10 cellular contexts compared by ENCODE assay signal in genomic region chr3:147412917-147413711, GRCh38. TPM values are rescaled to one million over a fixed set of nuclear protein-coding genes. Genes with fewer than 3 reads are reported as not detected.
DNase-seq lines count a peak whose midpoint lies in the region; ATAC-seq, FAIRE-seq and TF ChIP-seq lines count a peak whose summit lies in the region.
"Had no signal": no experiment of that assay in that cellular context is flagged by ENCODE, and none has a peak within 500 bp of the region (broad histone marks: within the 10 kb centered on the region; RNA-seq: fewer than 3 reads in every experiment).

No MANE protein-coding gene starts in this region.

- no peak for TF ChIP-seq POLR2A in endothelial cell of umbilical vein (IDR thresholded peaks at IDR 0.05; ENCODE audit: low read depth, low read length)
- TF ChIP-seq POLR2A in gastroesophageal sphincter (IDR thresholded peaks at IDR 0.05), result no peak

- no peak overlapping the region for H3K4me3 ChIP-seq in endothelial cell of umbilical vein (replicated peaks in 1 of 3; ENCODE audit: insufficient read depth in 1 of 3, low read depth in 1 of 3, low read length in 3 of 3)
- peak overlapping the region; percentile 52 for H3K4me3 ChIP-seq in osteoblast (ENCODE audit: insufficient read depth, low read length)
- H3K4me3 ChIP-seq in gastroesophageal sphincter, result peak overlapping the region in 1 of 2 donors; percentile 28

- peaks cover 67% of the 10 kb centered on the region for H3K27me3 Mint-ChIP-seq in T-helper 17 cell

- dilution Hi-C loops in endothelial cell of umbilical vein (cut with MboI; ENCODE audit: extremely low pct_ligation_motif_present, low sequenced_read_pairs), result no loop called here

- TF ChIP-seq CTCF in endothelial cell of umbilical vein (IDR thresholded peaks at IDR 0.05; ENCODE audit: extremely low read depth in 1 of 2, insufficient read depth in 1 of 2, low read depth in 1 of 2, low read length in 2 of 2), result no peak
- TF ChIP-seq CTCF in osteoblast (IDR thresholded peaks at IDR 0.05; ENCODE audit: extremely low read depth, low read depth, low read length), result no peak
- TF ChIP-seq CTCF in gastroesophageal sphincter (IDR thresholded peaks at IDR 0.05), result no peak

- intact Hi-C loops in endothelial cell of umbilical vein (cut with micrococcal nuclease), result loop anchor here (2.0 to 10.0 kb wide), 4 partner anchors 288 to 666 kb away; no protein-coding TSS in a partner anchor

- no peak for ATAC-seq in T-helper 17 cell
- no peak for ATAC-seq in gastroesophageal sphincter
- no peak for ATAC-seq in HG02678 (IDR thresholded peaks at IDR 0.05; ENCODE audit: unreplicated experiment)
- ATAC-seq: left colon had no signal

- CTCF ChIA-PET in endothelial cell of umbilical vein (lab: Charles Lee), result interaction anchor here (1.5 to 1.8 kb wide), 2 partner anchors 19 to 204 kb away, joined by 3 to 4 read pairs; no protein-coding TSS in a partner anchor

- 8 to 13% methylated on average over 14 to 29 of the region's 38 CpGs for WGBS in gastroesophageal sphincter (ENCODE audit: low coverage in 1 of 2), 2 donors

- peak; percentile 71 for DNase-seq in ELF-1 (ENCODE audit: low read depth, low spot score)
- DNase-seq in T-helper 17 cell, result no peak
- no peak for DNase-seq in endothelial cell of umbilical vein (ENCODE audit: low read depth, low spot score)
- peak; percentile 72 for DNase-seq in osteoblast (ENCODE audit: insufficient read length, low spot score, missing footprints)
- DNase-seq in NOMO-1 treated with dmso at 0.1 percent for 144 hours (lab: John Stamatoyannopoulos, UW; ENCODE audit: unreplicated experiment), result no peak
- no peak for DNase-seq in NCI-H1417 (lab: John Stamatoyannopoulos, UW)
- DNase-seq: GF-D8, left colon had no signal

- peak overlapping the region; percentile 68 for H3K4me3 Mint-ChIP-seq in T-helper 17 cell

- H4K20me1 ChIP-seq in endothelial cell of umbilical vein (replicated peaks; ENCODE audit: control insufficient read depth, extremely low read depth, insufficient read depth, low read length) (no peaks in the 10 kb centered on the region), osteoblast (ENCODE audit: insufficient read depth, low read length) (no peaks in the 10 kb centered on the region)

- no peak for FAIRE-seq in endothelial cell of umbilical vein (lab: Jason Lieb, UNC)

- no peak overlapping the region for H3K27ac Mint-ChIP-seq in T-helper 17 cell

- H3K36me3 Mint-ChIP-seq in T-helper 17 cell (ENCODE audit: low read depth), result peaks cover 7% of the 10 kb centered on the region

- peaks cover 6% of the 10 kb centered on the region for H3K4me1 ChIP-seq in endothelial cell of umbilical vein (ENCODE audit: control insufficient read depth, extremely low read depth, insufficient read depth, low read length)
- no peaks in the 10 kb centered on the region for H3K4me1 ChIP-seq in osteoblast (ENCODE audit: insufficient read depth, low read length)
- peaks cover 0 to 51% (median 31%) of the 10 kb centered on the region in 3 donors for H3K4me1 ChIP-seq in gastroesophageal sphincter

- H3K9ac ChIP-seq in endothelial cell of umbilical vein (replicated peaks; ENCODE audit: extremely low read depth, insufficient read depth, low read length), result no peak overlapping the region

- H3K79me2 ChIP-seq in endothelial cell of umbilical vein (ENCODE audit: control insufficient read depth, insufficient read depth, low read length) (no peaks in the 10 kb centered on the region), osteoblast (ENCODE audit: insufficient read depth, low read length) (no peaks in the 10 kb centered on the region)

- H3K4me2 ChIP-seq in endothelial cell of umbilical vein (ENCODE audit: insufficient read depth, low read length) (no peak overlapping the region), osteoblast (ENCODE audit: insufficient read depth, low read length) (peak overlapping the region; percentile 73)

- H3K4me1 Mint-ChIP-seq in T-helper 17 cell, result peaks cover 6% of the 10 kb centered on the region

- no peak for TF ChIP-seq EP300 in gastroesophageal sphincter (IDR thresholded peaks at IDR 0.05)

- H3K27ac ChIP-seq in endothelial cell of umbilical vein (ENCODE audit: insufficient read depth, low read depth, low read length) (no peak overlapping the region), osteoblast (ENCODE audit: low read depth, low read length) (no peak overlapping the region), gastroesophageal sphincter (no peak overlapping the region)

- no peaks in the 10 kb centered on the region for H3K9me1 ChIP-seq in endothelial cell of umbilical vein (replicated peaks; ENCODE audit: control insufficient read depth, extremely low read depth, insufficient read depth, low read length)

- no peaks in the 10 kb centered on the region for H3K36me3 ChIP-seq in endothelial cell of umbilical vein (ENCODE audit: control insufficient read depth in 2 of 2, extremely low read depth in 1 of 2, insufficient read depth in 2 of 2, low read length in 2 of 2)
- no peaks in the 10 kb centered on the region for H3K36me3 ChIP-seq in osteoblast (ENCODE audit: insufficient read depth, low read length)
- H3K36me3 ChIP-seq in gastroesophageal sphincter, result no peaks in the 10 kb centered on the region

- POLR2A ChIA-PET in endothelial cell of umbilical vein (lab: Charles Lee), result no interaction called here

- H3K27me3 ChIP-seq in endothelial cell of umbilical vein (ENCODE audit: control insufficient read depth in 2 of 2, insufficient read depth in 2 of 2, low read length in 2 of 2) (peaks cover 88 to 98% of the 10 kb centered on the region in 2 experiments), osteoblast (ENCODE audit: insufficient read depth, low read length) (peaks cover 93% of the 10 kb centered on the region), gastroesophageal sphincter (peaks cover 100% of the 10 kb centered on the region)

- no TSS peak for BruUV-seq in endothelial cell of umbilical vein (replicated peaks; lab: Mats Ljungman, UMichigan)

- H2AFZ ChIP-seq in endothelial cell of umbilical vein (ENCODE audit: low read depth, low read length), result no peak overlapping the region
- H2AFZ ChIP-seq in osteoblast (ENCODE audit: low read length), result peak overlapping the region; percentile 56

- peaks cover 5% of the 10 kb centered on the region for H3K9me3 ChIP-seq in T-helper 17 cell (ENCODE audit: control insufficient read depth, low read length, poor library complexity, severe bottlenecking)
- no peaks in the 10 kb centered on the region for H3K9me3 ChIP-seq in endothelial cell of umbilical vein (replicated peaks; ENCODE audit: control insufficient read depth, insufficient read depth, low read length)
- H3K9me3 ChIP-seq in osteoblast (ENCODE audit: low read depth, low read length), result peaks cover 3% of the 10 kb centered on the region
- peaks cover 0 to 27% (median 0%) of the 10 kb centered on the region in 3 donors for H3K9me3 ChIP-seq in gastroesophageal sphincter

TF ChIP-seq in endothelial cell of umbilical vein, 7 proteins besides CTCF, POLR2A, EP300 and RAD21:
- peak; percentile 99 for TF ChIP-seq EZH2 (IDR thresholded peaks at IDR 0.05; ENCODE audit: borderline replicate concordance, low read depth, low read length, severe bottlenecking)
- no peak for TF ChIP-seq GATA2 (IDR thresholded peaks at IDR 0.05; ENCODE audit: insufficient read depth, insufficient read length, low read depth, low read length)
- TF ChIP-seq POLR2AphosphoS5 (IDR thresholded peaks at IDR 0.05; ENCODE audit: insufficient read depth, low read depth, low read length), result no peak

RNA-seq across cellular contexts. Expression of gene ZIC1, which starts 3.9 kb away (rescaled TPM):
- total RNA-seq in T-helper 17 cell, result not detected
- total RNA-seq in endothelial cell of umbilical vein, result not detected in 2 replicates
- polyA plus RNA-seq in endothelial cell of umbilical vein, result not detected in 2 replicates
- not detected in 2 replicates for polyA plus RNA-seq in endothelial cell of umbilical vein (2011; cell fraction: cytosol; rRNA removed)
- not detected in 2 replicates for polyA plus RNA-seq in endothelial cell of umbilical vein (2011; cell fraction: nucleus; rRNA removed)
- polyA plus RNA-seq in endothelial cell of umbilical vein (2012), result not detected in 2 replicates
- polyA minus RNA-seq in endothelial cell of umbilical vein, result not detected in 2 replicates
- not detected for polyA minus RNA-seq in endothelial cell of umbilical vein (2011; cell fraction: cytosol; rRNA and poly(A)+ RNA removed)
- polyA minus RNA-seq in endothelial cell of umbilical vein (2011; cell fraction: nucleus; rRNA and poly(A)+ RNA removed), result not detected in 2 replicates
- total RNA-seq in osteoblast, result 2.1 and 3.6 TPM in 2 replicates
- total RNA-seq in gastroesophageal sphincter, result under 1 TPM in 2 of 4 donors, not detected in 2; 0.08 to 0.27 TPM
- total RNA-seq: left colon had no signal

RNA-seq across cellular contexts. Expression of gene ZIC4, which starts 6.8 kb away (rescaled TPM):
- total RNA-seq in T-helper 17 cell, result not detected
- not detected in 2 replicates for total RNA-seq in endothelial cell of umbilical vein
- not detected in 2 replicates for polyA plus RNA-seq in endothelial cell of umbilical vein
- polyA plus RNA-seq in endothelial cell of umbilical vein (2011; cell fraction: cytosol; rRNA removed), result not detected in 2 replicates
- polyA plus RNA-seq in endothelial cell of umbilical vein (2011; cell fraction: nucleus; rRNA removed), result not detected in 2 replicates
- not detected in 2 replicates for polyA plus RNA-seq in endothelial cell of umbilical vein (2012)
- polyA minus RNA-seq in endothelial cell of umbilical vein, result not detected in 2 replicates
- polyA minus RNA-seq in endothelial cell of umbilical vein (2011; cell fraction: cytosol; rRNA and poly(A)+ RNA removed), result not detected
- polyA minus RNA-seq in endothelial cell of umbilical vein (2011; cell fraction: nucleus; rRNA and poly(A)+ RNA removed), result not detected in 2 replicates
- 0.29 and 0.72 TPM in 2 replicates for total RNA-seq in osteoblast
- total RNA-seq in gastroesophageal sphincter, result under 1 TPM in 1 of 4 donors, not detected in 3; 0.13 TPM
- total RNA-seq: left colon had no signal

Comparison
In these comparisons a context has a peak if more than half of its experiments do, and no peak if none do; other contexts are left out.
1. DNase-seq: peak in ELF-1 (single experiment) and osteoblast (single experiment); none in T-helper 17 cell (0 of 3), endothelial cell of umbilical vein (single experiment), NOMO-1 treated with dmso at 0.1 percent for 144 hours (single experiment) and NCI-H1417 (0 of 3).